Comparison of ENCODE assay signal across 38 cellular contexts in genomic region chr6:55142610-55143009, GRCh38. TPM values are rescaled to one million over a fixed set of nuclear protein-coding genes. Genes with fewer than 3 reads are reported as not detected.
"Had no signal": no experiment of that assay in that cellular context is flagged by ENCODE, and none has a peak within 500 bp of the region (broad histone marks: within the 10 kb centered on the region; RNA-seq: fewer than 3 reads in every experiment).

No MANE protein-coding gene starts in this region.

- H3K4me3 ChIP-seq: MG63 had no signal

- DNase-seq: Karpas-422, Kasumi-1, KG1, MG63, MM.1S, MV-4-11, NCI-H1048, NCI-H1092, NCI-H1092 treated with DMSO at 0.1 percent for 48 hours, NCI-H1105, NCI-H1105 treated with DMSO at 0.1 percent for 48 hours, NCI-H1417, NCI-H1417 treated with DMSO at 0.1 percent for 48 hours, NCI-H1436, NCI-H1436 treated with DMSO at 0.1 percent for 48 hours, NCI-H146, NCI-H1694, NCI-H1694 treated with DMSO at 0.1 percent for 48 hours, NCI-H187, NCI-H187 treated with DMSO at 0.1 percent for 48 hours, NCI-H1930, NCI-H2029, NCI-H2029 treated with DMSO at 0.1 percent for 48 hours, NCI-H2081, NCI-H2081 treated with DMSO at 0.1 percent for 48 hours, NCI-H2107, NCI-H2171, NCI-H2171 treated with DMSO at 0.1 percent for 48 hours, NCI-H2227 treated with DMSO at 0.1 percent for 48 hours, NCI-H226, NCI-H345, NCI-H446, NCI-H446 treated with DMSO at 0.1 percent for 48 hours had no signal

- H3K9ac ChIP-seq: KMS-11 had no signal

- H3K4me2 ChIP-seq: KMS-11 had no signal

- H3K27me3 ChIP-seq: MG63 had no signal

- H3K9me3 ChIP-seq: MG63 had no signal

- H3K27ac ChIP-seq: KMS-11 had no signal

- H3K36me3 ChIP-seq: MG63 had no signal

RNA-seq across cellular contexts. Expression of gene HCRTR2, which starts 31.7 kb away (rescaled TPM):
- total RNA-seq: LHCN-M2, M059J, MCF 10A, NCI-H460 had no signal
